Comparison of ENCODE assay signal across 11 cellular contexts in genomic region chr6:125604257-125604656, GRCh38.
"Had no signal": no experiment of that assay in that cellular context is flagged by ENCODE, and none has a peak within 500 bp of the region (broad histone marks: within the 10 kb centered on the region; RNA-seq: fewer than 3 reads in every experiment).

No MANE protein-coding gene starts in this region.

- H3K9me3 ChIP-seq: body of pancreas had no signal

- H3K4me1 ChIP-seq: adrenal gland, ascending aorta, body of pancreas, breast epithelium had no signal

- H3K27ac ChIP-seq: adrenal gland, ascending aorta, body of pancreas, brain microvascular endothelial cell, breast epithelium, cardiac muscle cell had no signal

- H3K4me3 ChIP-seq: adrenal gland, ascending aorta, body of pancreas, breast epithelium, cardiac muscle cell had no signal

- ATAC-seq: activated naive CD4-positive, alpha-beta T cell treated with anti-CD3 and anti-CD28 coated beads, Interleukin-2, amount 50 U/mL, for 72 hours; activated naive CD8-positive, alpha-beta T cell treated with anti-CD3 and anti-CD28 coated beads, Interleukin-2, amount 50 U/mL, for 24 hours; activated T-cell treated with anti-CD3 and anti-CD28 coated beads, Interleukin-2, amount 50 U/mL, for 4 hours; activated T-cell treated with anti-CD3 and anti-CD28 coated beads, Interleukin-2, amount 50 U/mL, for 72 hours; activated T-helper 17 cell treated with anti-CD3 and anti-CD28 coated beads, Interleukin-2, amount 50 U/mL, for 72 hours; body of pancreas had no signal

- H3K36me3 ChIP-seq: adrenal gland, ascending aorta, brain microvascular endothelial cell, breast epithelium, cardiac muscle cell had no signal
